ENCODE assay signal across 8 cellular contexts in genomic region chr15:44719293-44719999, GRCh38. TPM values are rescaled to one million over a fixed set of nuclear protein-coding genes. Genes with fewer than 3 reads are reported as not detected.
DNase-seq lines count a peak whose midpoint lies in the region; ATAC-seq and TF ChIP-seq lines count a peak whose summit lies in the region.

No MANE protein-coding gene starts in this region.

- peak overlapping the region; percentile 53 for H3K4me3 Mint-ChIP-seq in activated T-cell treated with anti-CD3 and anti-CD28 coated beads, Interleukin-2, amount 50 U/mL, for 24 hours

- H3K27ac ChIP-seq in KOPT-K1 (ENCODE audit: low read depth, low read length, poor library complexity, severe bottlenecking): peak overlapping the region; percentile 58
- H3K27ac ChIP-seq in neutrophil: peak overlapping the region; percentile 96

- H3K27me3 ChIP-seq in neutrophil: no peaks in the 10 kb centered on the region

- H3K9me3 ChIP-seq in KOPT-K1 (ENCODE audit: insufficient read depth, low read length, poor library complexity, severe bottlenecking) (no peaks in the 10 kb centered on the region), neutrophil (peaks cover 6% of the 10 kb centered on the region)

- H3K27ac Mint-ChIP-seq in activated T-cell treated with anti-CD3 and anti-CD28 coated beads, Interleukin-2, amount 50 U/mL, for 24 hours: peak overlapping the region; percentile 100

- H3K27me3 Mint-ChIP-seq in activated T-cell treated with anti-CD3 and anti-CD28 coated beads, Interleukin-2, amount 50 U/mL, for 24 hours: no peaks in the 10 kb centered on the region

- H3K36me3 ChIP-seq in KOPT-K1 (ENCODE audit: insufficient read depth, low read length) (peaks cover 49% of the 10 kb centered on the region), neutrophil (peaks cover 65% of the 10 kb centered on the region)

- peaks cover 89% of the 10 kb centered on the region for H3K4me1 Mint-ChIP-seq in activated T-cell treated with anti-CD3 and anti-CD28 coated beads, Interleukin-2, amount 50 U/mL, for 24 hours (ENCODE audit: low read depth)

- peaks cover 64 to 92% of the 10 kb centered on the region in 2 experiments for H3K4me1 ChIP-seq in neutrophil (ENCODE audit: control insufficient read depth in 1 of 2, insufficient read depth in 1 of 2, low read depth in 1 of 2, low read length in 1 of 2)

- peak; percentile 45 for ATAC-seq in GM21526 (IDR thresholded peaks at IDR 0.05; ENCODE audit: low FRiP score, unreplicated experiment)

- peak overlapping the region in 1 of 2 experiments; percentile 29 for H3K4me3 ChIP-seq in neutrophil (ENCODE audit: low read depth in 1 of 2, low read length in 1 of 2)

- no peak for TF ChIP-seq CTCF in GM10266 (IDR thresholded peaks at IDR 0.05; ENCODE audit: control insufficient read depth, insufficient read depth, low read depth, missing control alignments)
- TF ChIP-seq CTCF in neutrophil (IDR thresholded peaks at IDR 0.05): no peak

- no peaks in the 10 kb centered on the region for H3K9me3 Mint-ChIP-seq in activated T-cell treated with anti-CD3 and anti-CD28 coated beads, Interleukin-2, amount 50 U/mL, for 24 hours

- peak; percentile 36 for DNase-seq in GM10266 (ENCODE audit: extremely low spot score)
- DNase-seq in activated T-cell treated with anti-CD3 and anti-CD28 coated beads, Interleukin-2, amount 50 U/mL, for 24 hours: peak; percentile 74
- DNase-seq in NCI-H1436 treated with DMSO at 0.1 percent for 48 hours (lab: John Stamatoyannopoulos, UW): no peak
- no peak for DNase-seq in mesenteric fat pad (ENCODE audit: low spot score)
- DNase-seq in GF-D8 (lab: John Stamatoyannopoulos, UW): no peak

- peaks cover 58% of the 10 kb centered on the region for H3K36me3 Mint-ChIP-seq in activated T-cell treated with anti-CD3 and anti-CD28 coated beads, Interleukin-2, amount 50 U/mL, for 24 hours (ENCODE audit: low read depth)

RNA-seq across cellular contexts. Expression of gene B2M, which starts 8.1 kb away (rescaled TPM):
- 2,407 TPM for total RNA-seq in mesenteric fat pad

RNA-seq across cellular contexts. Expression of gene PATL2, which starts 8.3 kb away (rescaled TPM):
- 2.2 TPM for total RNA-seq in mesenteric fat pad

RNA-seq across cellular contexts. Expression of gene TRIM69, which starts 16.9 kb away (rescaled TPM):
- total RNA-seq in mesenteric fat pad: 18.1 TPM

RNA-seq across cellular contexts. Expression of gene SPG11, which starts 56.0 kb away (rescaled TPM):
- total RNA-seq in mesenteric fat pad: 72.1 TPM

Comparison
In these comparisons a context has a peak if more than half of its experiments do, and no peak if none do; other contexts are left out.
1. DNase-seq: peak in GM10266 (single experiment) and activated T-cell treated with anti-CD3 and anti-CD28 coated beads, Interleukin-2, amount 50 U/mL, for 24 hours (single experiment); none in NCI-H1436 treated with DMSO at 0.1 percent for 48 hours (single experiment), mesenteric fat pad (single experiment) and GF-D8 (single experiment).